In genomic region chr7:139725077-139725476, GRCh38 we compare ENCODE assay signal across 8 cellular contexts. TPM values are rescaled to one million over a fixed set of nuclear protein-coding genes. Genes with fewer than 3 reads are reported as not detected.
A peak's percentile ranks its signal among the peaks of the same experiment; 100 is the strongest.
DNase-seq lines count a peak whose midpoint lies in the region; ATAC-seq lines count a peak whose summit lies in the region.

No MANE protein-coding gene starts in this region.

- peak; percentile 78 for ATAC-seq in GM21619 (IDR thresholded peaks at IDR 0.05; ENCODE audit: unreplicated experiment)

- DNase-seq in GM04503 (ENCODE audit: low read depth), result peak; percentile 44
- DNase-seq in LHCN-M2 (ENCODE audit: low read depth), result peak; percentile 99
- DNase-seq in fibroblast of peridontal ligament (ENCODE audit: extremely low read depth), result peak; percentile 92
- DNase-seq in nucleus accumbens (lab: John Stamatoyannopoulos, UW), result no peak
- no peak for DNase-seq in DMS153 treated with DMSO at 0.1 percent for 48 hours (lab: John Stamatoyannopoulos, UW; ENCODE audit: unreplicated experiment)
- no peak for DNase-seq in activated T-cell treated with anti-CD3 and anti-CD28 coated beads, Interleukin-2, amount 50 U/mL, for 1 hour
- DNase-seq in activated CD4-positive, alpha-beta T cell treated with anti-CD3 and anti-CD28 coated beads for 1 hour, result no peak

RNA-seq across cellular contexts. Expression of gene HIPK2, which starts 52.7 kb away (rescaled TPM):
- total RNA-seq in LHCN-M2 (2014; rRNA removed), result 50.9 and 61.3 TPM in 2 replicates
- 31.7 TPM for polyA plus RNA-seq in LHCN-M2 (2012)

Comparison
In these comparisons a context has a peak if more than half of its experiments do, and no peak if none do; other contexts are left out.
1. DNase-seq: peak in GM04503 (single experiment), LHCN-M2 (single experiment) and fibroblast of peridontal ligament (single experiment); none in nucleus accumbens (0 of 56), DMS153 treated with DMSO at 0.1 percent for 48 hours (single experiment), activated T-cell treated with anti-CD3 and anti-CD28 coated beads, Interleukin-2, amount 50 U/mL, for 1 hour (single experiment) and activated CD4-positive, alpha-beta T cell treated with anti-CD3 and anti-CD28 coated beads for 1 hour (single experiment).